1 cellular context compared by ENCODE assay signal in genomic region chr19:49058592-49058991, GRCh38.
TF ChIP-seq lines count a peak whose summit lies in the region.

No MANE protein-coding gene starts in this region.

TF ChIP-seq in GM12878, 131 proteins besides CTCF, POLR2A, EP300 and RAD21:
- no peak for TF ChIP-seq BCLAF1 (IDR thresholded peaks at IDR 0.05)
- no peak for TF ChIP-seq POU2F2 (IDR thresholded peaks at IDR 0.05; ENCODE audit: borderline replicate concordance, low read depth, low read length)
- no peak for TF ChIP-seq POLR2AphosphoS2 (IDR thresholded peaks at IDR 0.05; ENCODE audit: low read depth, low read length)
- no peak for TF ChIP-seq NR2F1 (conservative IDR thresholded peaks at IDR 0.05)
- TF ChIP-seq NFXL1 (IDR thresholded peaks at IDR 0.05; ENCODE audit: borderline replicate concordance) = no peak
- TF ChIP-seq TAF1 (IDR thresholded peaks at IDR 0.05; ENCODE audit: borderline replicate concordance, low read depth, low read length) = no peak
- no peak for TF ChIP-seq CEBPB (IDR thresholded peaks at IDR 0.05; ENCODE audit: borderline replicate concordance in 1 of 2, low read depth in 2 of 2, low read length in 2 of 2)
- no peak for TF ChIP-seq DPF2 (IDR thresholded peaks at IDR 0.05)
- TF ChIP-seq TCF7 (IDR thresholded peaks at IDR 0.05; ENCODE audit: borderline replicate concordance) = no peak
- TF ChIP-seq ESRRA (IDR thresholded peaks at IDR 0.05; ENCODE audit: low read length) = no peak
- no peak for TF ChIP-seq MEF2B (IDR thresholded peaks at IDR 0.05; ENCODE audit: partially characterized antibody, poor library complexity, severe bottlenecking)
- TF ChIP-seq SIN3A (IDR thresholded peaks at IDR 0.05; ENCODE audit: low read depth, low read length) = no peak
- no peak for TF ChIP-seq MEF2A (IDR thresholded peaks at IDR 0.05; ENCODE audit: insufficient read depth, low read depth, low read length)
- no peak for TF ChIP-seq BHLHE40 (IDR thresholded peaks at IDR 0.05; ENCODE audit: borderline replicate concordance in 1 of 2, low read depth in 2 of 2, low read length in 1 of 2)
- no peak for TF ChIP-seq ZNF592 (IDR thresholded peaks at IDR 0.05)
- no peak for TF ChIP-seq RBBP5 (conservative IDR thresholded peaks at IDR 0.05)
- no peak for TF ChIP-seq HDAC2 (IDR thresholded peaks at IDR 0.05)
- TF ChIP-seq ZNF687 (IDR thresholded peaks at IDR 0.05) = no peak
- no peak for TF ChIP-seq PML (IDR thresholded peaks at IDR 0.05; ENCODE audit: low read length)
- no peak for TF ChIP-seq MYC (IDR thresholded peaks at IDR 0.05; ENCODE audit: insufficient read depth, insufficient read length, insufficient replicate concordance, low read length, severe bottlenecking)
